Comparison of ENCODE assay signal across 8 cellular contexts in genomic region chr1:247111636-247112478, GRCh38. TPM values are rescaled to one million over a fixed set of nuclear protein-coding genes. Genes with fewer than 3 reads are reported as not detected.
A peak's percentile ranks its signal among the peaks of the same experiment; 100 is the strongest.
DNase-seq lines count a peak whose midpoint lies in the region; ATAC-seq and TF ChIP-seq lines count a peak whose summit lies in the region.

No MANE protein-coding gene starts in this region.

- ATAC-seq in activated CD4-positive, alpha-beta T cell treated with anti-CD3 and anti-CD28 coated beads for 36 hours = peak; percentile 17
- ATAC-seq in SK-N-SH treated with all-trans-retinoic acid at 6 μM for 48 hours = peak; percentile 86
- peak; percentile 90 to 96 for ATAC-seq in upper lobe of left lung (ENCODE audit: low FRiP score in 2 of 2)
- ATAC-seq in GM18858 (IDR thresholded peaks at IDR 0.05; ENCODE audit: unreplicated experiment) = no peak

- POLR2A ChIA-PET in activated CD4-positive, alpha-beta T cell treated with anti-CD3 and anti-CD28 coated beads for 36 hours (lab: Charles Lee) = no interaction called here

- H3K27ac Mint-ChIP-seq in activated CD4-positive, alpha-beta T cell treated with anti-CD3 and anti-CD28 coated beads for 36 hours = no peak overlapping the region

- no peak overlapping the region for H3K4me3 Mint-ChIP-seq in activated CD4-positive, alpha-beta T cell treated with anti-CD3 and anti-CD28 coated beads for 36 hours

- H3K36me3 ChIP-seq in esophagus muscularis mucosa = no peaks in the 10 kb centered on the region
- no peaks in the 10 kb centered on the region for H3K36me3 ChIP-seq in upper lobe of left lung

- peaks cover 12 to 26% (median 22%) of the 10 kb centered on the region in 4 donors for H3K4me1 ChIP-seq in esophagus muscularis mucosa
- H3K4me1 ChIP-seq in upper lobe of left lung = peaks cover 8 to 27% (median 16%) of the 10 kb centered on the region in 4 donors

- CTCF ChIA-PET in activated CD4-positive, alpha-beta T cell treated with anti-CD3 and anti-CD28 coated beads for 36 hours (lab: Charles Lee) = interaction anchor here (0.7 kb wide), 1 partner anchor 357 kb away, joined by 3 read pairs; no protein-coding TSS in a partner anchor

- H3K4me3 ChIP-seq in esophagus muscularis mucosa (peak overlapping the region; percentile 72 to 97 (median 86)), upper lobe of left lung (peak overlapping the region; percentile 33 to 91 (median 78))

- no peak for TF ChIP-seq EP300 in esophagus muscularis mucosa (IDR thresholded peaks at IDR 0.05)
- TF ChIP-seq EP300 in upper lobe of left lung (IDR thresholded peaks at IDR 0.05) = no peak

- H3K27me3 Mint-ChIP-seq in activated CD4-positive, alpha-beta T cell treated with anti-CD3 and anti-CD28 coated beads for 36 hours = peaks cover 31% of the 10 kb centered on the region

- WGBS in esophagus muscularis mucosa = 0% methylated on average over 1 of the region's 88 CpGs
- 5 to 40% methylated on average over 4 to 43 of the region's 88 CpGs for WGBS in upper lobe of left lung, 2 donors

- peaks cover 9% of the 10 kb centered on the region for H3K4me1 Mint-ChIP-seq in activated CD4-positive, alpha-beta T cell treated with anti-CD3 and anti-CD28 coated beads for 36 hours

- DNase-seq in activated CD4-positive, alpha-beta T cell treated with anti-CD3 and anti-CD28 coated beads for 36 hours = no peak
- no peak for DNase-seq in activated CD4-positive, alpha-beta T cell treated with anti-CD3 and anti-CD28 coated beads, Interleukin-2, amount 50 U/mL, for 48 hours
- DNase-seq in esophagus muscularis mucosa (ENCODE audit: extremely low spot score) = peak; percentile 88
- peak; percentile 51 for DNase-seq in midbrain (lab: John Stamatoyannopoulos, UW)
- peak; percentile 81 to 93 for DNase-seq in upper lobe of left lung
- DNase-seq in NCI-H1105 treated with DMSO at 0.1 percent for 48 hours (lab: John Stamatoyannopoulos, UW) = no peak

- TF ChIP-seq POLR2A in esophagus muscularis mucosa (IDR thresholded peaks at IDR 0.05; ENCODE audit: low read depth) (no peak), upper lobe of left lung (IDR thresholded peaks at IDR 0.05) (peak in 2 of 4 donors; percentile 52 to 76)

- H3K27ac ChIP-seq in esophagus muscularis mucosa (replicated peaks in 1 of 4) = peak overlapping the region; percentile 89 to 95 (median 92)
- H3K27ac ChIP-seq in upper lobe of left lung = peak overlapping the region; percentile 70 to 86 (median 82)

- H3K36me3 Mint-ChIP-seq in activated CD4-positive, alpha-beta T cell treated with anti-CD3 and anti-CD28 coated beads for 36 hours (ENCODE audit: low read depth) = no peaks in the 10 kb centered on the region

- H3K9me3 Mint-ChIP-seq in activated CD4-positive, alpha-beta T cell treated with anti-CD3 and anti-CD28 coated beads for 36 hours (ENCODE audit: low read depth) = no peaks in the 10 kb centered on the region

- intact Hi-C loops in activated CD4-positive, alpha-beta T cell treated with anti-CD3 and anti-CD28 coated beads for 36 hours (cut with DNase I, micrococcal nuclease) = no loop called here
- intact Hi-C loops in esophagus muscularis mucosa (cut with DNase I) = loop anchor here (5.0 kb wide), 2 partner anchors 35 to 60 kb away; partner anchors contain the start of genes ZNF124 and ZNF670

- TF ChIP-seq CTCF in esophagus muscularis mucosa (IDR thresholded peaks at IDR 0.05) (no peak), upper lobe of left lung (IDR thresholded peaks at IDR 0.05) (no peak)

- no peaks in the 10 kb centered on the region for H3K9me3 ChIP-seq in esophagus muscularis mucosa
- no peaks in the 10 kb centered on the region for H3K9me3 ChIP-seq in upper lobe of left lung

- H3K27me3 ChIP-seq in esophagus muscularis mucosa = no peaks in the 10 kb centered on the region
- H3K27me3 ChIP-seq in upper lobe of left lung = no peaks in the 10 kb centered on the region

TF ChIP-seq in SK-N-SH treated with all-trans-retinoic acid at 6 μM for 48 hours, 23 proteins besides CTCF, POLR2A, EP300 and RAD21:
- TF ChIP-seq TSHZ2 (CRISPR knock-in tag; IDR thresholded peaks at IDR 0.05) = no peak
- no peak for TF ChIP-seq SNAI2 (CRISPR knock-in tag; IDR thresholded peaks at IDR 0.05)
- TF ChIP-seq ESRRG (CRISPR knock-in tag; IDR thresholded peaks at IDR 0.05) = no peak
- 0 out of 2 replicates have a peak, but pooled peaks have one; percentile 14 for TF ChIP-seq ZNF70 (CRISPR knock-in tag; IDR thresholded peaks at IDR 0.05)
- 0 out of 2 replicates have a peak, but pooled peaks have one; percentile 14 for TF ChIP-seq ZFP3 (CRISPR knock-in tag; IDR thresholded peaks at IDR 0.05)

RNA-seq across cellular contexts. Expression of gene ZNF669, which starts 7.7 kb away (rescaled TPM):
- 1 to 10 TPM; 6.9 to 8.8 TPM for total RNA-seq in activated CD4-positive, alpha-beta T cell treated with anti-CD3 and anti-CD28 coated beads for 36 hours
- total RNA-seq in esophagus muscularis mucosa (1 to 10 TPM; 4.8 to 6.2 (median 5.9) TPM), upper lobe of left lung (10 to 100 TPM in 1 of 6 donors, 1 to 10 TPM in 5; 2.3 to 11.5 (median 6.9) TPM)

RNA-seq across cellular contexts. Expression of gene ZNF670, which starts 33.2 kb away (rescaled TPM):
- 1 to 10 TPM; 4.3 to 4.9 TPM for total RNA-seq in activated CD4-positive, alpha-beta T cell treated with anti-CD3 and anti-CD28 coated beads for 36 hours
- 1 to 10 TPM; 2.1 to 4.0 (median 2.3) TPM for total RNA-seq in esophagus muscularis mucosa
- 1 to 10 TPM in 5 of 6 donors, under 1 TPM in 1; 0.67 to 4.7 (median 2.3) TPM for total RNA-seq in upper lobe of left lung

RNA-seq across cellular contexts. Expression of gene ZNF124, which starts 60.0 kb away (rescaled TPM):
- total RNA-seq in activated CD4-positive, alpha-beta T cell treated with anti-CD3 and anti-CD28 coated beads for 36 hours = 10 to 100 TPM; 13.1 to 17.1 TPM
- total RNA-seq in esophagus muscularis mucosa (10 to 100 TPM; 21.6 to 62.7 (median 43.3) TPM), upper lobe of left lung (10 to 100 TPM in 5 of 6 donors, 1 to 10 TPM in 1; 8.7 to 34.6 (median 27.6) TPM)

Comparison
In these comparisons a context has a peak if more than half of its experiments do, and no peak if none do; other contexts are left out.
1. DNase-seq: peak in esophagus muscularis mucosa (single experiment), midbrain (single experiment) and upper lobe of left lung (2 of 2); none in activated CD4-positive, alpha-beta T cell treated with anti-CD3 and anti-CD28 coated beads for 36 hours (single experiment), activated CD4-positive, alpha-beta T cell treated with anti-CD3 and anti-CD28 coated beads, Interleukin-2, amount 50 U/mL, for 48 hours (0 of 2) and NCI-H1105 treated with DMSO at 0.1 percent for 48 hours (single experiment).